2 cellular contexts compared by ENCODE assay signal in the genomic region with DNA sequence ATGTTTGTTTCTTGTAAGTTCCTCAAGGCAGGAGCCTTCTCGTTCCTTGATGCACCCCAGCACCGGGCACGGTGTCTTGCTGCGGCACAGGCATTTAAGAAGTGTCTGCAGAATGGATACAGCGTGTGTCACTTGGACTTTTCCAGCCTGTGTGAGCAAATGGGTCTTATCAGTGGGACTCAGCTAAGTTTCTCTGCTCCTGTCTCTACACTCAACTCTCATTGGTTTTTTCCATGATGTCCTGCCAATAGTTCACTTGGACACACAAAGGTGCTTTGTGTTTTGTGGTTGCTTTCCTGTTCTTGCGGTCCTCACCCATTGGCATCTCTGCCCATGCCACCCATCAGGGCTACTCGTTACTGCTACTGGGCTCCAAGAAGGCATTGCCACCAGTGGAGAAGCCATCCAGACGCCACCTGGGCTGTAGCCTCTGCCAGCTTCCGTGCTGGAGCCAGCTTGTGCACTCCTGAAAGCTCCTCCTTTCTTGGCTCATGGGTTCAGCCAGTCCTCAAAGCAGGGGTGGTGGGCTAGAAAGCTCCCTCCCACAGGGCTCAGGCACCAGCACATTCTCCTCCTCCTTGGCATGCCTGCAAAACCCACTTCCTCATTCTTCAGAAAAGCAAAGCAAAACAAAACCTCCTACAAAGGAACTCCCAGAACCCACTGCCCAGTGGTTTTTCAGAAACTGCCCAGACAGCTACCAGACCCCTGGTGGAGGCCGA.
TF ChIP-seq lines count a peak whose summit lies in the region.

No MANE protein-coding gene starts in this region.

TF ChIP-seq in K562, 482 proteins besides CTCF, POLR2A, EP300 and RAD21 (continues in another document):
- TF ChIP-seq EZH2 (IDR thresholded peaks at IDR 0.05; ENCODE audit: borderline replicate concordance, low read depth, low read length): no peak
- TF ChIP-seq TCFL5 (CRISPR knock-in tag; conservative IDR thresholded peaks at IDR 0.05): no peak
- TF ChIP-seq COPS2 (conservative IDR thresholded peaks at IDR 0.05): no peak
- TF ChIP-seq, protein P1, sequence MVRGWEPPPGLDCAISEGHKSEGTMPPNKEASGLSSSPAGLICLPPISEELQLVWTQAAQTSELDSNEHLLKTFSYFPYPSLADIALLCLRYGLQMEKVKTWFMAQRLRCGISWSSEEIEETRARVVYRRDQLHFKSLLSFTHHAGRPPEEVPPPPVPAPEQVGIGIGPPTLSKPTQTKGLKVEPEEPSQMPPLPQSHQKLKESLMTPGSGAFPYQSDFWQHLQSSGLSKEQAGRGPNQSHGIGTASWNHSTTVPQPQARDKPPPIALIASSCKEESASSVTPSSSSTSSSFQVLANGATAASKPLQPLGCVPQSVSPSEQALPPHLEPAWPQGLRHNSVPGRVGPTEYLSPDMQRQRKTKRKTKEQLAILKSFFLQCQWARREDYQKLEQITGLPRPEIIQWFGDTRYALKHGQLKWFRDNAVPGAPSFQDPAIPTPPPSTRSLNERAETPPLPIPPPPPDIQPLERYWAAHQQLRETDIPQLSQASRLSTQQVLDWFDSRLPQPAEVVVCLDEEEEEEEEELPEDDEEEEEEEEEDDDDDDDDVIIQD (CRISPR knock-in tag; IDR thresholded peaks at IDR 0.05): no peak
- 0 out of 2 replicates have a peak, but pooled peaks have one; percentile 19 for TF ChIP-seq CTBP1 (IDR thresholded peaks at IDR 0.05; ENCODE audit: borderline replicate concordance)
- TF ChIP-seq ZNF224 (CRISPR knock-in tag; IDR thresholded peaks at IDR 0.05): no peak
- no peak for TF ChIP-seq ZNF347 (CRISPR knock-in tag; IDR thresholded peaks at IDR 0.05; ENCODE audit: low read depth)
- TF ChIP-seq, protein P2, sequence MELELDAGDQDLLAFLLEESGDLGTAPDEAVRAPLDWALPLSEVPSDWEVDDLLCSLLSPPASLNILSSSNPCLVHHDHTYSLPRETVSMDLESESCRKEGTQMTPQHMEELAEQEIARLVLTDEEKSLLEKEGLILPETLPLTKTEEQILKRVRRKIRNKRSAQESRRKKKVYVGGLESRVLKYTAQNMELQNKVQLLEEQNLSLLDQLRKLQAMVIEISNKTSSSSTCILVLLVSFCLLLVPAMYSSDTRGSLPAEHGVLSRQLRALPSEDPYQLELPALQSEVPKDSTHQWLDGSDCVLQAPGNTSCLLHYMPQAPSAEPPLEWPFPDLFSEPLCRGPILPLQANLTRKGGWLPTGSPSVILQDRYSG (tag; conservative IDR thresholded peaks at IDR 0.05; ENCODE audit: low read depth): 0 out of 2 replicates have a peak, but pooled peaks have one; percentile 40
- TF ChIP-seq, protein P3, sequence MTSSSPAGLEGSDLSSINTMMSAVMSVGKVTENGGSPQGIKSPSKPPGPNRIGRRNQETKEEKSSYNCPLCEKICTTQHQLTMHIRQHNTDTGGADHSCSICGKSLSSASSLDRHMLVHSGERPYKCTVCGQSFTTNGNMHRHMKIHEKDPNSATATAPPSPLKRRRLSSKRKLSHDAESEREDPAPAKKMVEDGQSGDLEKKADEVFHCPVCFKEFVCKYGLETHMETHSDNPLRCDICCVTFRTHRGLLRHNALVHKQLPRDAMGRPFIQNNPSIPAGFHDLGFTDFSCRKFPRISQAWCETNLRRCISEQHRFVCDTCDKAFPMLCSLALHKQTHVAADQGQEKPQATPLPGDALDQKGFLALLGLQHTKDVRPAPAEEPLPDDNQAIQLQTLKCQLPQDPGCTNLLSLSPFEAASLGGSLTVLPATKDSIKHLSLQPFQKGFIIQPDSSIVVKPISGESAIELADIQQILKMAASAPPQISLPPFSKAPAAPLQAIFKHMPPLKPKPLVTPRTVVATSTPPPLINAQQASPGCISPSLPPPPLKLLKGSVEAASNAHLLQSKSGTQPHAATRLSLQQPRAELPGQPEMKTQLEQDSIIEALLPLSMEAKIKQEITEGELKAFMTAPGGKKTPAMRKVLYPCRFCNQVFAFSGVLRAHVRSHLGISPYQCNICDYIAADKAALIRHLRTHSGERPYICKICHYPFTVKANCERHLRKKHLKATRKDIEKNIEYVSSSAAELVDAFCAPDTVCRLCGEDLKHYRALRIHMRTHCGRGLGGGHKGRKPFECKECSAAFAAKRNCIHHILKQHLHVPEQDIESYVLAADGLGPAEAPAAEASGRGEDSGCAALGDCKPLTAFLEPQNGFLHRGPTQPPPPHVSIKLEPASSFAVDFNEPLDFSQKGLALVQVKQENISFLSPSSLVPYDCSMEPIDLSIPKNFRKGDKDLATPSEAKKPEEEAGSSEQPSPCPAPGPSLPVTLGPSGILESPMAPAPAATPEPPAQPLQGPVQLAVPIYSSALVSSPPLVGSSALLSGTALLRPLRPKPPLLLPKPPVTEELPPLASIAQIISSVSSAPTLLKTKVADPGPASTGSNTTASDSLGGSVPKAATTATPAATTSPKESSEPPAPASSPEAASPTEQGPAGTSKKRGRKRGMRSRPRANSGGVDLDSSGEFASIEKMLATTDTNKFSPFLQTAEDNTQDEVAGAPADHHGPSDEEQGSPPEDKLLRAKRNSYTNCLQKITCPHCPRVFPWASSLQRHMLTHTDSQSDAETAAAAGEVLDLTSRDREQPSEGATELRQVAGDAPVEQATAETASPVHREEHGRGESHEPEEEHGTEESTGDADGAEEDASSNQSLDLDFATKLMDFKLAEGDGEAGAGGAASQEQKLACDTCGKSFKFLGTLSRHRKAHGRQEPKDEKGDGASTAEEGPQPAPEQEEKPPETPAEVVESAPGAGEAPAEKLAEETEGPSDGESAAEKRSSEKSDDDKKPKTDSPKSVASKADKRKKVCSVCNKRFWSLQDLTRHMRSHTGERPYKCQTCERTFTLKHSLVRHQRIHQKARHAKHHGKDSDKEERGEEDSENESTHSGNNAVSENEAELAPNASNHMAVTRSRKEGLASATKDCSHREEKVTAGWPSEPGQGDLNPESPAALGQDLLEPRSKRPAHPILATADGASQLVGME (CRISPR knock-in tag; IDR thresholded peaks at IDR 0.05): no peak
- no peak for TF ChIP-seq DDX20 (tag; IDR thresholded peaks at IDR 0.05; ENCODE audit: low read depth)
- TF ChIP-seq TEAD1 (CRISPR knock-in tag; IDR thresholded peaks at IDR 0.05): peak in 1 of 2 experiments; percentile 94; a peak in 2 of 4 replicates
- TF ChIP-seq ELF1 (tag; IDR thresholded peaks at IDR 0.05): peak; percentile 68; the same call in 1 of the 2 replicates
- 0 out of 4 replicates have a peak, but pooled peaks of 1 of the 2 experiments have one; percentile 35 for TF ChIP-seq MAZ (CRISPR knock-in tag; conservative IDR thresholded peaks at IDR 0.05 in 1 of 2, IDR thresholded peaks at IDR 0.05 in 1 of 2)
- TF ChIP-seq SPI1 (IDR thresholded peaks at IDR 0.05; ENCODE audit: borderline replicate concordance, low read depth, low read length): peak; percentile 98
- TF ChIP-seq HDGF (IDR thresholded peaks at IDR 0.05): no peak
- TF ChIP-seq, protein P4, sequence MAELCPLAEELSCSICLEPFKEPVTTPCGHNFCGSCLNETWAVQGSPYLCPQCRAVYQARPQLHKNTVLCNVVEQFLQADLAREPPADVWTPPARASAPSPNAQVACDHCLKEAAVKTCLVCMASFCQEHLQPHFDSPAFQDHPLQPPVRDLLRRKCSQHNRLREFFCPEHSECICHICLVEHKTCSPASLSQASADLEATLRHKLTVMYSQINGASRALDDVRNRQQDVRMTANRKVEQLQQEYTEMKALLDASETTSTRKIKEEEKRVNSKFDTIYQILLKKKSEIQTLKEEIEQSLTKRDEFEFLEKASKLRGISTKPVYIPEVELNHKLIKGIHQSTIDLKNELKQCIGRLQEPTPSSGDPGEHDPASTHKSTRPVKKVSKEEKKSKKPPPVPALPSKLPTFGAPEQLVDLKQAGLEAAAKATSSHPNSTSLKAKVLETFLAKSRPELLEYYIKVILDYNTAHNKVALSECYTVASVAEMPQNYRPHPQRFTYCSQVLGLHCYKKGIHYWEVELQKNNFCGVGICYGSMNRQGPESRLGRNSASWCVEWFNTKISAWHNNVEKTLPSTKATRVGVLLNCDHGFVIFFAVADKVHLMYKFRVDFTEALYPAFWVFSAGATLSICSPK (IDR thresholded peaks at IDR 0.05; ENCODE audit: borderline replicate concordance): no peak

TF ChIP-seq in HepG2, 621 proteins besides CTCF, POLR2A, EP300 and RAD21 (continues in another document):
- TF ChIP-seq TAF1 (CRISPR knock-in tag; IDR thresholded peaks at IDR 0.05) (peak; percentile 74), SNAI1 (CRISPR knock-in tag; IDR thresholded peaks at IDR 0.05; ENCODE audit: borderline replicate concordance) (peak; percentile 28; the same call in 1 of the 2 replicates), ISX (CRISPR knock-in tag; conservative IDR thresholded peaks at IDR 0.05) (no peak), PHF8 (CRISPR knock-in tag; IDR thresholded peaks at IDR 0.05) (0 out of 2 replicates have a peak, but pooled peaks have one; percentile 6), HNRNPL (IDR thresholded peaks at IDR 0.05; ENCODE audit: low read depth, low read length) (peak; percentile 100), ZNF781 (CRISPR knock-in tag; IDR thresholded peaks at IDR 0.05; ENCODE audit: borderline replicate concordance, not compliant biosample characterization) (peak; percentile 33), ZNF605 (CRISPR knock-in tag; IDR thresholded peaks at IDR 0.05) (peak; percentile 65), AGO2 (optimal IDR thresholded peaks at IDR 0.05; ENCODE audit: low read depth, low read length) (peak; percentile 76), ATF1 (CRISPR knock-in tag; IDR thresholded peaks at IDR 0.05) (no peak)
- TF ChIP-seq, protein P5, sequence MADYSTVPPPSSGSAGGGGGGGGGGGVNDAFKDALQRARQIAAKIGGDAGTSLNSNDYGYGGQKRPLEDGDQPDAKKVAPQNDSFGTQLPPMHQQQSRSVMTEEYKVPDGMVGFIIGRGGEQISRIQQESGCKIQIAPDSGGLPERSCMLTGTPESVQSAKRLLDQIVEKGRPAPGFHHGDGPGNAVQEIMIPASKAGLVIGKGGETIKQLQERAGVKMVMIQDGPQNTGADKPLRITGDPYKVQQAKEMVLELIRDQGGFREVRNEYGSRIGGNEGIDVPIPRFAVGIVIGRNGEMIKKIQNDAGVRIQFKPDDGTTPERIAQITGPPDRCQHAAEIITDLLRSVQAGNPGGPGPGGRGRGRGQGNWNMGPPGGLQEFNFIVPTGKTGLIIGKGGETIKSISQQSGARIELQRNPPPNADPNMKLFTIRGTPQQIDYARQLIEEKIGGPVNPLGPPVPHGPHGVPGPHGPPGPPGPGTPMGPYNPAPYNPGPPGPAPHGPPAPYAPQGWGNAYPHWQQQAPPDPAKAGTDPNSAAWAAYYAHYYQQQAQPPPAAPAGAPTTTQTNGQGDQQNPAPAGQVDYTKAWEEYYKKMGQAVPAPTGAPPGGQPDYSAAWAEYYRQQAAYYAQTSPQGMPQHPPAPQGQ (CRISPR knock-in tag; IDR thresholded peaks at IDR 0.05; ENCODE audit: borderline replicate concordance): 0 out of 2 replicates have a peak, but pooled peaks have one; percentile 45
- TF ChIP-seq, protein P6, sequence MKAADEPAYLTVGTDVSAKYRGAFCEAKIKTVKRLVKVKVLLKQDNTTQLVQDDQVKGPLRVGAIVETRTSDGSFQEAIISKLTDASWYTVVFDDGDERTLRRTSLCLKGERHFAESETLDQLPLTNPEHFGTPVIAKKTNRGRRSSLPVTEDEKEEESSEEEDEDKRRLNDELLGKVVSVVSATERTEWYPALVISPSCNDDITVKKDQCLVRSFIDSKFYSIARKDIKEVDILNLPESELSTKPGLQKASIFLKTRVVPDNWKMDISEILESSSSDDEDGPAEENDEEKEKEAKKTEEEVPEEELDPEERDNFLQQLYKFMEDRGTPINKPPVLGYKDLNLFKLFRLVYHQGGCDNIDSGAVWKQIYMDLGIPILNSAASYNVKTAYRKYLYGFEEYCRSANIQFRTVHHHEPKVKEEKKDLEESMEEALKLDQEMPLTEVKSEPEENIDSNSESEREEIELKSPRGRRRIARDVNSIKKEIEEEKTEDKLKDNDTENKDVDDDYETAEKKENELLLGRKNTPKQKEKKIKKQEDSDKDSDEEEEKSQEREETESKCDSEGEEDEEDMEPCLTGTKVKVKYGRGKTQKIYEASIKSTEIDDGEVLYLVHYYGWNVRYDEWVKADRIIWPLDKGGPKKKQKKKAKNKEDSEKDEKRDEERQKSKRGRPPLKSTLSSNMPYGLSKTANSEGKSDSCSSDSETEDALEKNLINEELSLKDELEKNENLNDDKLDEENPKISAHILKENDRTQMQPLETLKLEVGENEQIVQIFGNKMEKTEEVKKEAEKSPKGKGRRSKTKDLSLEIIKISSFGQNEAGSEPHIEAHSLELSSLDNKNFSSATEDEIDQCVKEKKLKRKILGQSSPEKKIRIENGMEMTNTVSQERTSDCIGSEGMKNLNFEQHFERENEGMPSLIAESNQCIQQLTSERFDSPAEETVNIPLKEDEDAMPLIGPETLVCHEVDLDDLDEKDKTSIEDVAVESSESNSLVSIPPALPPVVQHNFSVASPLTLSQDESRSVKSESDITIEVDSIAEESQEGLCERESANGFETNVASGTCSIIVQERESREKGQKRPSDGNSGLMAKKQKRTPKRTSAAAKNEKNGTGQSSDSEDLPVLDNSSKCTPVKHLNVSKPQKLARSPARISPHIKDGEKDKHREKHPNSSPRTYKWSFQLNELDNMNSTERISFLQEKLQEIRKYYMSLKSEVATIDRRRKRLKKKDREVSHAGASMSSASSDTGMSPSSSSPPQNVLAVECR (CRISPR knock-in tag; IDR thresholded peaks at IDR 0.05; ENCODE audit: borderline replicate concordance): peak; percentile 12; the same call in 1 of the 2 replicates
- TF ChIP-seq, protein P7, sequence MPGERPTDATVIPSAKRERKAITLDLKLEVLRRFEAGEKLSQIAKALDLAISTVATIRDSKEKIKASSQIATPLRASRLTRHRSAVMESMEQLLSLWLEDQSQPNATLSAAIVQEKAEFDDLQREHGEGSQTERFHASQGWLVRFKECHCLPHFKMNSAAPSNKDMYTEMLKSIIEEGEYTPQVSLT (CRISPR knock-in tag; IDR thresholded peaks at IDR 0.05; ENCODE audit: borderline replicate concordance, low read depth): no peak
- TF ChIP-seq, protein P8, sequence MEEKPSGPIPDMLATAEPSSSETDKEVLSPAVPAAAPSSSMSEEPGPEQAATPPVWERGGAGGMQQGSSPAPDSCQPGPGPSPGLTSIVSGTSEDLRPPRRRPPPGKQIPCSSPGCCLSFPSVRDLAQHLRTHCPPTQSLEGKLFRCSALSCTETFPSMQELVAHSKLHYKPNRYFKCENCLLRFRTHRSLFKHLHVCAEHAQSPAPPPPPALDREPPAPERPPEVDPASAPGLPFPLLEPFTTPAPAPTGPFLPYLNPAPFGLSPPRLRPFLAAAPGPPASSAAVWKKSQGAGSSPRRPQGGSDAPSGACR (CRISPR knock-in tag; IDR thresholded peaks at IDR 0.05): peak; percentile 29; the same call in 1 of the 2 replicates
